Comparison of ENCODE assay signal across 9 cellular contexts in genomic region chr7:142808461-142808801, GRCh38. TPM values are rescaled to one million over a fixed set of nuclear protein-coding genes. Genes with fewer than 3 reads are reported as not detected.
DNase-seq lines count a peak whose midpoint lies in the region; ATAC-seq, FAIRE-seq and TF ChIP-seq lines count a peak whose summit lies in the region.
"Had no signal": no experiment of that assay in that cellular context is flagged by ENCODE, and none has a peak within 500 bp of the region (broad histone marks: within the 10 kb centered on the region; RNA-seq: fewer than 3 reads in every experiment).

No MANE protein-coding gene starts in this region.

- peak overlapping the region; percentile 58 for H3K9ac ChIP-seq in MM.1S (ENCODE audit: low read length)

- H3K4me3 ChIP-seq in MM.1S (ENCODE audit: low read length): peak overlapping the region; percentile 14; the same call in 1 of the 2 replicates
- H3K4me3 ChIP-seq in naive thymus-derived CD4-positive, alpha-beta T cell (ENCODE audit: low read length): peak overlapping the region; percentile 38

- FAIRE-seq in H54 (lab: Jason Lieb, UNC): no peak

- POLR2A ChIA-PET in naive thymus-derived CD4-positive, alpha-beta T cell (lab: Charles Lee): interaction anchor here (0.6 to 33.1 kb wide), 73 partner anchors 1 to 596 kb away, joined by 3 to 5102 read pairs (median 6); partner anchors contain the start of genes CASP2, EPHB6 and GSTK1
- POLR2A ChIA-PET in WTC11 (lab: Charles Lee): interaction anchor here (1.0 kb wide), 1 partner anchor 10 kb away, joined by 5 read pairs; no protein-coding TSS in a partner anchor

- no peak for DNase-seq in MM.1S
- no peak for DNase-seq in naive thymus-derived CD4-positive, alpha-beta T cell
- no peak for DNase-seq in WTC11 (ENCODE audit: low spot score)
- DNase-seq in stimulated activated CD4-positive, alpha-beta T cell treated with anti-CD3 and anti-CD28 coated beads, Interleukin-15, amount 100 ng/mL, for 24 hours: no peak
- DNase-seq in H54 (ENCODE audit: insufficient read length, low spot score): no peak
- no peak for DNase-seq in NCI-H748 (lab: John Stamatoyannopoulos, UW; ENCODE audit: unreplicated experiment)

- H3K27me3 Mint-ChIP-seq in naive thymus-derived CD4-positive, alpha-beta T cell: peaks cover 0 to 3% (median 0%) of the 10 kb centered on the region in 5 donors
- peaks cover 18% of the 10 kb centered on the region for H3K27me3 Mint-ChIP-seq in WTC11 (ENCODE audit: low read depth)

- intact Hi-C loops in naive thymus-derived CD4-positive, alpha-beta T cell (cut with micrococcal nuclease): loop anchor here (1.0 to 10.0 kb wide), 9 partner anchors 10 to 1254 kb away; partner anchors contain the start of genes ZYX (in 2 of the 2), AGK (in 1 of the 2), CASP2 (in 1 of the 2) and EPHA1 (in 1 of the 2)

- H3K9me2 ChIP-seq in MM.1S (replicated peaks; ENCODE audit: insufficient read depth, low read length): no peaks in the 10 kb centered on the region

- ATAC-seq in GM18873 (IDR thresholded peaks at IDR 0.05; ENCODE audit: low FRiP score, unreplicated experiment) (peak; percentile 24), HG02623 (IDR thresholded peaks at IDR 0.05; ENCODE audit: unreplicated experiment) (peak; percentile 21), WTC11 (no peak)
- ATAC-seq in naive thymus-derived CD4-positive, alpha-beta T cell: peak; percentile 57

- TF ChIP-seq POLR2A in H54 (IDR thresholded peaks at IDR 0.05; ENCODE audit: low read depth, low read length): no peak

- no peak for TF ChIP-seq CTCF in MM.1S (IDR thresholded peaks at IDR 0.05; ENCODE audit: low read length)
- no peak for TF ChIP-seq CTCF in WTC11 (IDR thresholded peaks at IDR 0.05)

- H3K27me3 ChIP-seq in MM.1S (replicated peaks; ENCODE audit: insufficient read depth, low read length): no peaks in the 10 kb centered on the region
- H3K27me3 ChIP-seq in naive thymus-derived CD4-positive, alpha-beta T cell (ENCODE audit: control insufficient read depth in 2 of 2, insufficient read depth in 2 of 2, low read length in 2 of 2): no peaks in the 10 kb centered on the region

- H3K9me3 ChIP-seq in MM.1S (replicated peaks; ENCODE audit: insufficient read depth, low read length): no peaks in the 10 kb centered on the region
- H3K9me3 ChIP-seq in naive thymus-derived CD4-positive, alpha-beta T cell (ENCODE audit: control insufficient read depth in 2 of 3, low read length in 3 of 3): no peaks in the 10 kb centered on the region

- peak overlapping the region; percentile 80 for H3K4me2 ChIP-seq in MM.1S (ENCODE audit: low read depth, low read length)

- H2AFZ ChIP-seq in MM.1S (ENCODE audit: low read length): peak overlapping the region; percentile 48

- H3K4me1 Mint-ChIP-seq in naive thymus-derived CD4-positive, alpha-beta T cell: peaks cover 72 to 100% (median 97%) of the 10 kb centered on the region in 7 donors
- peaks cover 51% of the 10 kb centered on the region for H3K4me1 Mint-ChIP-seq in WTC11

- H3K4me3 Mint-ChIP-seq in naive thymus-derived CD4-positive, alpha-beta T cell: peak overlapping the region; percentile 83 to 100 (median 91)
- H3K4me3 Mint-ChIP-seq in WTC11: no peak overlapping the region

- peak overlapping the region; percentile 99 to 100 (median 100) for H3K27ac Mint-ChIP-seq in naive thymus-derived CD4-positive, alpha-beta T cell
- H3K27ac Mint-ChIP-seq in WTC11: no peak overlapping the region

- CTCF ChIA-PET in naive thymus-derived CD4-positive, alpha-beta T cell (lab: Charles Lee): interaction anchor here (0.6 to 9.0 kb wide), 12 partner anchors 10 to 500 kb away, joined by 3 to 314 read pairs (median 4); no protein-coding TSS in a partner anchor
- CTCF ChIA-PET in WTC11 (lab: Charles Lee): interaction anchor here (0.8 to 2.3 kb wide), 6 partner anchors 9 to 470 kb away, joined by 3 to 15 read pairs (median 6); no protein-coding TSS in a partner anchor

- no peaks in the 10 kb centered on the region for H3K36me3 ChIP-seq in MM.1S (replicated peaks; ENCODE audit: insufficient read depth, low read length)
- peaks cover 0 to 5% (median 3%) of the 10 kb centered on the region in 3 experiments for H3K36me3 ChIP-seq in naive thymus-derived CD4-positive, alpha-beta T cell (ENCODE audit: control insufficient read depth in 2 of 3, insufficient read depth in 3 of 3, low read length in 3 of 3)

- peaks cover 0 to 7% (median 0%) of the 10 kb centered on the region in 11 donors for H3K9me3 Mint-ChIP-seq in naive thymus-derived CD4-positive, alpha-beta T cell
- no peaks in the 10 kb centered on the region for H3K9me3 Mint-ChIP-seq in WTC11

- H3F3A ChIP-seq in MM.1S (ENCODE audit: insufficient read depth, low read length): peaks cover 34% of the 10 kb centered on the region

- peak overlapping the region; percentile 93 for H3K27ac ChIP-seq in MM.1S (ENCODE audit: low read length)
- H3K27ac ChIP-seq in naive thymus-derived CD4-positive, alpha-beta T cell (ENCODE audit: low read depth, low read length): peak overlapping the region; percentile 98

- H3K4me1 ChIP-seq in MM.1S (ENCODE audit: low read length): peaks cover 47% of the 10 kb centered on the region
- H3K4me1 ChIP-seq in naive thymus-derived CD4-positive, alpha-beta T cell (ENCODE audit: control insufficient read depth in 2 of 2, insufficient read depth in 2 of 2, low read length in 2 of 2): peaks cover 75 to 96% of the 10 kb centered on the region in 2 donors

- H4K20me1 ChIP-seq in MM.1S (ENCODE audit: insufficient read depth, low read length): no peaks in the 10 kb centered on the region

- peaks cover under 1 to 29% (median 10%) of the 10 kb centered on the region in 5 donors for H3K36me3 Mint-ChIP-seq in naive thymus-derived CD4-positive, alpha-beta T cell
- no peaks in the 10 kb centered on the region for H3K36me3 Mint-ChIP-seq in WTC11

- no peaks in the 10 kb centered on the region for H3K79me2 ChIP-seq in MM.1S (ENCODE audit: low read length)

TF ChIP-seq in WTC11, 78 proteins besides CTCF, POLR2A, EP300 and RAD21:
- TF ChIP-seq ELF4 (CRISPR knock-in tag; IDR thresholded peaks at IDR 0.05; ENCODE audit: low read depth): no peak
TF ChIP-seq in WTC11: peak in this region for 0.

RNA-seq across cellular contexts. Expression of gene PRSS2, which starts 37.7 kb away (rescaled TPM):
- not detected for total RNA-seq in naive thymus-derived CD4-positive, alpha-beta T cell
- not detected for polyA plus RNA-seq in naive thymus-derived CD4-positive, alpha-beta T cell
- 27.6 to 41.2 TPM (median 28.2 TPM) in 3 replicates for total RNA-seq in WTC11 (2021)
- total RNA-seq: kidney epithelial cell had no signal

RNA-seq across cellular contexts. Expression of gene EPHB6, which starts 46.4 kb away (rescaled TPM):
- 100 to 1,000 TPM in 2 of 5 experiments, 10 to 100 TPM in 2, 1 to 10 TPM in 1; 9.8 to 110 (median 78.8) TPM for total RNA-seq in naive thymus-derived CD4-positive, alpha-beta T cell
- 10 to 100 TPM; 36.9 to 55.6 TPM for polyA plus RNA-seq in naive thymus-derived CD4-positive, alpha-beta T cell
- total RNA-seq in WTC11 (2021): 13.9 to 15.4 TPM (median 15.1 TPM) in 3 replicates

RNA-seq across cellular contexts. Expression of gene PRSS1, which starts 59.2 kb away (rescaled TPM):
- total RNA-seq in naive thymus-derived CD4-positive, alpha-beta T cell: not detected
- not detected for polyA plus RNA-seq in naive thymus-derived CD4-positive, alpha-beta T cell
- 9.9 to 14.8 TPM (median 11.1 TPM) in 3 replicates for total RNA-seq in WTC11 (2021)

Comparison
In these comparisons a context has a peak if more than half of its experiments do, and no peak if none do; other contexts are left out.
1. RNA of gene PRSS2, which starts 37.7 kb away (total RNA-seq): 27.6 to 41.2 TPM in WTC11; not detected in naive thymus-derived CD4-positive, alpha-beta T cell; every median in the first group is over 10 times any median in the second.
2. RNA of gene PRSS1, which starts 59.2 kb away (total RNA-seq): 9.9 to 14.8 TPM in WTC11; not detected in naive thymus-derived CD4-positive, alpha-beta T cell; every median in the first group is over 10 times any median in the second.